ENCODE assay signal across 7 cellular contexts in the genomic region with DNA sequence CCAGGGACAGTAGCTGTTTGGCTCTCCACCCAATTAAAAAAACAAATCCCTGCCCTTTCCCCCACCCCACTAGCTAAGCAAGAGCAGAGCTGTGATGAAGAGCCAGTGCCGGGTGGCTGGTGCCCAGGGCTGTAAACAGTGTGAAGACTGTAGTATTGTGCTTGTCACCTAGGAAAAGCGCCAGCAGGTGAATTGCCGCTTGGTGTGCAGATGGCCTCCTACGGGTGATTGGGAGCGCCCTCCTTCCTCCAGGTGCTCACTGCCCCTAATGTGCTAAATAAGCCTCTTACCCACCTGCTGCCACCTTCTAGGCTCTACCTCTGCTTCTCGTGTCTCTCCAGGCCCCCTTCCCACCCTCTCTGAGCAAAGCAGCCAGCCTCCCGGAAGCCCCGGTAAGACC. TPM values are rescaled to one million over a fixed set of nuclear protein-coding genes. Genes with fewer than 3 reads are reported as not detected.
DNase-seq lines count a peak whose midpoint lies in the region; ATAC-seq and TF ChIP-seq lines count a peak whose summit lies in the region.

No MANE protein-coding gene starts in this region.

- peaks cover 45% of the 10 kb centered on the region for H3K4me1 Mint-ChIP-seq in glutamatergic neuron (ENCODE audit: low read depth, unreplicated experiment)
- H3K4me1 Mint-ChIP-seq in stimulated activated memory B cell treated with anti-CD40 and anti-IgM and Interleukin-4, amounts not matched to agents 10 μg/mL and 1 μg/mL and 100 μg/mL, for 72 hours = peaks cover 7% of the 10 kb centered on the region

- H3K4me1 ChIP-seq in HAP-1 = peaks cover 5% of the 10 kb centered on the region

- TF ChIP-seq CTCF in LNCaP clone FGC (IDR thresholded peaks at IDR 0.05; ENCODE audit: control insufficient read depth, extremely low read depth, insufficient read depth) (no peak), glutamatergic neuron (IDR thresholded peaks at IDR 0.05; ENCODE audit: partially characterized antibody, unreplicated experiment) (no peak)

- no peak overlapping the region for H3K4me3 ChIP-seq in LNCaP clone FGC (ENCODE audit: low read depth, low read length)
- no peak overlapping the region for H3K4me3 ChIP-seq in HAP-1

- H3K36me3 ChIP-seq in HAP-1 (replicated peaks) = peaks cover 51% of the 10 kb centered on the region

- in situ Hi-C loops in HAP-1 (cut with MboI; ENCODE audit: low sequenced_read_pairs) = no loop called here

- H3K27me3 Mint-ChIP-seq in glutamatergic neuron (ENCODE audit: unreplicated experiment) = peaks cover 10% of the 10 kb centered on the region
- H3K27me3 Mint-ChIP-seq in stimulated activated memory B cell treated with anti-CD40 and anti-IgM and Interleukin-4, amounts not matched to agents 10 μg/mL and 1 μg/mL and 100 μg/mL, for 72 hours = no peaks in the 10 kb centered on the region

- H3K9me3 Mint-ChIP-seq in glutamatergic neuron (ENCODE audit: unreplicated experiment) = peaks cover 8% of the 10 kb centered on the region
- H3K9me3 Mint-ChIP-seq in stimulated activated memory B cell treated with anti-CD40 and anti-IgM and Interleukin-4, amounts not matched to agents 10 μg/mL and 1 μg/mL and 100 μg/mL, for 72 hours = no peaks in the 10 kb centered on the region

- no peaks in the 10 kb centered on the region for H3K36me3 Mint-ChIP-seq in glutamatergic neuron (ENCODE audit: unreplicated experiment)
- H3K36me3 Mint-ChIP-seq in stimulated activated memory B cell treated with anti-CD40 and anti-IgM and Interleukin-4, amounts not matched to agents 10 μg/mL and 1 μg/mL and 100 μg/mL, for 72 hours = peaks cover 55% of the 10 kb centered on the region

- peak overlapping the region; percentile 79 for H3K27ac Mint-ChIP-seq in glutamatergic neuron (ENCODE audit: unreplicated experiment)
- peak overlapping the region; percentile 61 for H3K27ac Mint-ChIP-seq in stimulated activated memory B cell treated with anti-CD40 and anti-IgM and Interleukin-4, amounts not matched to agents 10 μg/mL and 1 μg/mL and 100 μg/mL, for 72 hours

- peak; percentile 27 for DNase-seq in LNCaP clone FGC (ENCODE audit: low read depth)
- peak; percentile 55 for DNase-seq in NCI-H748 (lab: John Stamatoyannopoulos, UW; ENCODE audit: unreplicated experiment)
- no peak for DNase-seq in glutamatergic neuron
- no peak for DNase-seq in HAP-1 (ENCODE audit: low spot score in 2 of 2)

- H3K27me3 ChIP-seq in HAP-1 (ENCODE audit: low read depth) = no peaks in the 10 kb centered on the region

- no peaks in the 10 kb centered on the region for H3K9me3 ChIP-seq in HAP-1

- peak overlapping the region; percentile 35 for H3K4me3 Mint-ChIP-seq in glutamatergic neuron (ENCODE audit: unreplicated experiment)
- no peak overlapping the region for H3K4me3 Mint-ChIP-seq in stimulated activated memory B cell treated with anti-CD40 and anti-IgM and Interleukin-4, amounts not matched to agents 10 μg/mL and 1 μg/mL and 100 μg/mL, for 72 hours

- ATAC-seq in stimulated activated memory B cell treated with anti-CD40 and anti-IgM and Interleukin-4, amounts not matched to agents 10 μg/mL and 1 μg/mL and 100 μg/mL, for 72 hours = no peak
- no peak for ATAC-seq in GM21723 (IDR thresholded peaks at IDR 0.05; ENCODE audit: unreplicated experiment)
- no peak for ATAC-seq in GM18861 (IDR thresholded peaks at IDR 0.05; ENCODE audit: unreplicated experiment)

RNA-seq across cellular contexts. Expression of a gene that starts 18.4 kb away (rescaled TPM):
- total RNA-seq in glutamatergic neuron (ENCODE audit: unreplicated experiment) = 0.54 TPM

RNA-seq across cellular contexts. Expression of a gene that starts 41.1 kb away (rescaled TPM):
- 112 TPM for total RNA-seq in glutamatergic neuron (ENCODE audit: unreplicated experiment)

RNA-seq across cellular contexts. Expression of a gene that starts 59.0 kb away (rescaled TPM):
- total RNA-seq in glutamatergic neuron (ENCODE audit: unreplicated experiment) = 60.0 TPM

Comparison
In these comparisons a context has a peak if more than half of its experiments do, and no peak if none do; other contexts are left out.
1. DNase-seq: peak in LNCaP clone FGC (single experiment) and NCI-H748 (single experiment); none in glutamatergic neuron (single experiment) and HAP-1 (0 of 2).